Comparison of ENCODE assay signal across 14 cellular contexts in the genomic region with DNA sequence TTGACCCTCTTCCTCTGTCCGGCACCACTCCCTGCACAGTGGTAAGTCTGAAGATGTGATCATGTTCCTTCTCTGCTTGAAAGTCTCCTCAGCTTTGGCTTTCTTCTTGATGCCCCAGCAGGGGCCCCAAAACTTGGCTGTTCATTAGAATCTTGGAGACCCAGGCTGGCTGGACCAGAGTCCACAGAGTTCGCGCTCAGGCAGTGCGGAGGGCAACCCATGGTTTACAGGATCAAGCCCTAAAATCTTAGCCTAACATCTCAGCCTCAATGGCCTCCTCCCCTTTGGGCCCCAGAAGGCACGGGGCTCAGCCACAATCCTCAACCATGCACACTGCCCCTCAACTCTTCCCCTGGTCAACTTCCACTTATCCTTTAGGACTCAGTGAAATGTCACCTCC.
"Had no signal": no experiment of that assay in that cellular context is flagged by ENCODE, and none has a peak within 500 bp of the region (broad histone marks: within the 10 kb centered on the region; RNA-seq: fewer than 3 reads in every experiment).

No MANE protein-coding gene starts in this region.

- H3K27me3 ChIP-seq: esophagus squamous epithelium, SJSA1, transverse colon had no signal

- H3K9me3 ChIP-seq: prostate gland, SJSA1 had no signal

- H3K4me1 ChIP-seq: esophagus squamous epithelium, prostate gland, SJSA1, transverse colon had no signal

- H3K36me3 ChIP-seq: esophagus squamous epithelium, prostate gland, SJSA1, transverse colon, WERI-Rb-1 had no signal

- ATAC-seq: left cardiac atrium had no signal

- H3K27ac Mint-ChIP-seq: activated T-helper 17 cell treated with anti-CD3 and anti-CD28 coated beads, Interleukin-2, amount 50 U/mL, for 72 hours; stimulated activated memory B cell treated with anti-CD40 and anti-IgM and Interleukin-4, amounts not matched to agents 10 μg/mL and 1 μg/mL and 100 μg/mL, for 72 hours had no signal

- DNase-seq: activated CD4-positive, alpha-beta T cell treated with anti-CD3 and anti-CD28 coated beads, Interleukin-2, amount 50 U/mL, for 1 hour; activated CD8-positive, alpha-beta memory T cell treated with anti-CD3 and anti-CD28 coated beads, Interleukin-2, amount 50 U/mL, for 4 hours; esophagus squamous epithelium; left cardiac atrium; naive B cell; SW 1271; transverse colon; WERI-Rb-1 had no signal

- H3K4me3 ChIP-seq: esophagus squamous epithelium, lung, prostate gland, SJSA1, transverse colon had no signal

- H3K36me3 Mint-ChIP-seq: stimulated activated memory B cell treated with anti-CD40 and anti-IgM and Interleukin-4, amounts not matched to agents 10 μg/mL and 1 μg/mL and 100 μg/mL, for 72 hours had no signal

- H3K4me3 Mint-ChIP-seq: activated naive CD4-positive, alpha-beta T cell treated with anti-CD3 and anti-CD28 coated beads, Interleukin-2, amount 50 U/mL, for 24 hours; activated T-helper 17 cell treated with anti-CD3 and anti-CD28 coated beads, Interleukin-2, amount 50 U/mL, for 72 hours; naive B cell; stimulated activated memory B cell treated with anti-CD40 and anti-IgM and Interleukin-4, amounts not matched to agents 10 μg/mL and 1 μg/mL and 100 μg/mL, for 72 hours had no signal

- H3K27me3 Mint-ChIP-seq: activated naive CD4-positive, alpha-beta T cell treated with anti-CD3 and anti-CD28 coated beads, Interleukin-2, amount 50 U/mL, for 24 hours had no signal

- H3K27ac ChIP-seq: esophagus squamous epithelium, prostate gland, SJSA1, transverse colon, WERI-Rb-1 had no signal

- H3K4me1 Mint-ChIP-seq: activated T-helper 17 cell treated with anti-CD3 and anti-CD28 coated beads, Interleukin-2, amount 50 U/mL, for 72 hours had no signal
